8 cellular contexts compared by ENCODE assay signal in the genomic region with DNA sequence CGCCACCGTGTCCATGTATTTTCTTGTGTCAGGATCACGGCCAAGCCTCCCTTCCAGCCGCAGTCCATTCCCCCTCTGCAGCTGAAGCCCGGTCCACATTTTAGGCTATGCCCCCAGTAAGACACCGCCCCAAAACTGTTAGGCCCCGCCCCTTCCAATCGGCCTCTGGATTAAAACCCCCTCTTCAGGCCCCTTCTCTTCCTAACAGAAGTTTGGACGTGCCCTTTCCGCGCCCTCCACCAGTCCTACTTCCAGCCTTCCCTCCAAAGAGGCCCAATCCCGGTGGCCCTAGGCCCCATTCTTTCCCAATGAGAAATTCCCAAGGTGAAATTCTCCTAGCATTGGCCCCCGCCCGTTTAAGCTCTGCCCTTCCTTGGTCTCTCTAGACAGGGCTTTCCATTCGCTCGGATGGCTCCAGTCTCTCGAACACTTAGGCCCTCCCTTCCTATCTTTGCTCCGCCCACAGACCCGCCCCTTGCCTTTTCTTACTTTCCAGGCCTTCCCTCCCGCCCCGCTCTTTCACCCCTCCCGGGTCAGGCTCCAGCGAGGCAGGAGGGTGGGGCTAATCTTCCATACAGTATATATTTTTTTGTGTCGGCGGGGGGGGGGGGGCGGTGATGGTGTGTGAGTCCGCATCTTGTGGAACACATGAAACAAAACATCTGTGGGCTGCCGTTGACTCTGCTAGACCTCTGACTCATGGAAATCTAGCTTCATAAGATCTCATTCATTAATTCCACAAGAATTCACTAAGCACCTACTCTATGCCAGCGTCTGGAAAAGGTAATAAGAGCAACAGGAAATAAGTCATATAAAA. TPM values are rescaled to one million over a fixed set of nuclear protein-coding genes. Genes with fewer than 3 reads are reported as not detected.
A peak's percentile ranks its signal among the peaks of the same experiment; 100 is the strongest.
DNase-seq lines count a peak whose midpoint lies in the region; ATAC-seq and TF ChIP-seq lines count a peak whose summit lies in the region.

No MANE protein-coding gene starts in this region.

- peaks cover 31% of the 10 kb centered on the region for H3K4me1 Mint-ChIP-seq in T-helper 2 cell treated with Interferon-gamma antibody and Interleukin-4, amounts not matched to agents 5 μg/mL and 100 μg/mL, for 36 hours (ENCODE audit: low read depth)

- H3K27me3 Mint-ChIP-seq in T-helper 2 cell treated with Interferon-gamma antibody and Interleukin-4, amounts not matched to agents 5 μg/mL and 100 μg/mL, for 36 hours (ENCODE audit: low read depth): no peaks in the 10 kb centered on the region

- TF ChIP-seq CTCF in AG04450 (IDR thresholded peaks at IDR 0.05; ENCODE audit: low read depth, low read length) (no peak), astrocyte of the cerebellum (IDR thresholded peaks at IDR 0.05; ENCODE audit: low read depth, low read length, missing control alignments) (no peak)

- H3K4me3 ChIP-seq in AG04450 (ENCODE audit: low read depth, low read length): peak overlapping the region; percentile 88
- H3K4me3 ChIP-seq in astrocyte of the cerebellum (ENCODE audit: low read depth, low read length): peak overlapping the region; percentile 54
- peak overlapping the region; percentile 94 for H3K4me3 ChIP-seq in iPS-15b (ENCODE audit: low read depth, low read length)

- CTCF ChIA-PET in AG04450 (lab: Charles Lee): interaction anchor here (0.5 to 4.4 kb wide), 5 partner anchors 16 to 192 kb away, joined by 3 to 53 read pairs (median 3); no protein-coding TSS in a partner anchor

- H3K9me3 Mint-ChIP-seq in T-helper 2 cell treated with Interferon-gamma antibody and Interleukin-4, amounts not matched to agents 5 μg/mL and 100 μg/mL, for 36 hours: no peaks in the 10 kb centered on the region

- DNase-seq in AG04450 (ENCODE audit: low read depth, low spot score): peak; percentile 96
- peak in 74 of 76 experiments; percentile 36 to 98 (median 89) for DNase-seq in HUDEP-2 (lab: John Stamatoyannopoulos, UW; ENCODE audit: unreplicated experiment in 76 of 76)
- DNase-seq in T-helper 2 cell treated with Interferon-gamma antibody and Interleukin-4, amounts not matched to agents 5 μg/mL and 100 μg/mL, for 36 hours (ENCODE audit: low spot score): peak; percentile 91
- DNase-seq in astrocyte of the cerebellum (ENCODE audit: low read depth): peak; percentile 92
- peak; percentile 97 to 98 (median 97) for DNase-seq in stimulated activated CD4-positive, alpha-beta T cell treated with anti-CD3 and anti-CD28 coated beads, Interleukin-12 subunit alpha, Interleukin-12 subunit beta, amount 100 ng/mL, for 48 hours (ENCODE audit: low read depth in 2 of 3, low spot score in 1 of 3)

- H3K27ac Mint-ChIP-seq in T-helper 2 cell treated with Interferon-gamma antibody and Interleukin-4, amounts not matched to agents 5 μg/mL and 100 μg/mL, for 36 hours: peak overlapping the region; percentile 95

- POLR2A ChIA-PET in AG04450 (lab: Yijun Ruan, JAX): interaction anchor here (0.5 to 1.9 kb wide), 14 partner anchors 8 to 309 kb away, joined by 3 to 36 read pairs (median 5); partner anchors contain the start of gene SERTAD1

- H3K27me3 ChIP-seq in AG04450 (ENCODE audit: control insufficient read depth, insufficient read depth, low read length) (no peaks in the 10 kb centered on the region), iPS-15b (ENCODE audit: control insufficient read depth, insufficient read depth, low read length) (peaks cover 29% of the 10 kb centered on the region)

- peaks cover 5% of the 10 kb centered on the region for H3K36me3 Mint-ChIP-seq in T-helper 2 cell treated with Interferon-gamma antibody and Interleukin-4, amounts not matched to agents 5 μg/mL and 100 μg/mL, for 36 hours (ENCODE audit: low read depth)

- ATAC-seq in GM21619 (IDR thresholded peaks at IDR 0.05; ENCODE audit: unreplicated experiment): no peak
- ATAC-seq in HG03354 (IDR thresholded peaks at IDR 0.05; ENCODE audit: poor library complexity, severe bottlenecking, unreplicated experiment): no peak

- in situ Hi-C loops in astrocyte of the cerebellum (cut with HindIII; ENCODE audit: low sequenced_read_pairs): loop anchor here (10.0 kb wide), 1 partner anchor 60 kb away; no protein-coding TSS in a partner anchor

- peak overlapping the region; percentile 93 for H3K4me3 Mint-ChIP-seq in T-helper 2 cell treated with Interferon-gamma antibody and Interleukin-4, amounts not matched to agents 5 μg/mL and 100 μg/mL, for 36 hours

- peak overlapping the region; percentile 95 for H3K27ac ChIP-seq in AG04450 (ENCODE audit: low read depth, low read length)

- H3K9ac ChIP-seq in iPS-15b (ENCODE audit: low read depth, low read length): no peak overlapping the region

- H3K4me1 ChIP-seq in iPS-15b (ENCODE audit: control insufficient read depth, insufficient read depth, low read length): peaks cover 7% of the 10 kb centered on the region

- H3K9me3 ChIP-seq in AG04450 (ENCODE audit: control insufficient read depth, insufficient read depth, low read length) (peaks cover 9% of the 10 kb centered on the region; the same call in 1 of the 2 replicates), iPS-15b (ENCODE audit: control insufficient read depth, insufficient read depth, low read length) (no peaks in the 10 kb centered on the region)

- H3K36me3 ChIP-seq in iPS-15b (ENCODE audit: control insufficient read depth, insufficient read depth, low read length): peaks cover 6% of the 10 kb centered on the region

RNA-seq across cellular contexts. Expression of gene LTBP4, which starts 13.6 kb away (rescaled TPM):
- 41.3 and 70.3 TPM in 2 replicates for polyA plus RNA-seq in AG04450 (2011; rRNA removed)
- 41.9 and 53.5 TPM in 2 replicates for polyA minus RNA-seq in AG04450 (2011; rRNA and poly(A)+ RNA removed)

RNA-seq across cellular contexts. Expression of gene SHKBP1, which starts 38.1 kb away (rescaled TPM):
- 42.5 and 62.7 TPM in 2 replicates for polyA plus RNA-seq in AG04450 (2011; rRNA removed)
- polyA minus RNA-seq in AG04450 (2011; rRNA and poly(A)+ RNA removed): 65.5 and 108 TPM in 2 replicates
